ENCODE assay signal across 18 cellular contexts in the genomic region with DNA sequence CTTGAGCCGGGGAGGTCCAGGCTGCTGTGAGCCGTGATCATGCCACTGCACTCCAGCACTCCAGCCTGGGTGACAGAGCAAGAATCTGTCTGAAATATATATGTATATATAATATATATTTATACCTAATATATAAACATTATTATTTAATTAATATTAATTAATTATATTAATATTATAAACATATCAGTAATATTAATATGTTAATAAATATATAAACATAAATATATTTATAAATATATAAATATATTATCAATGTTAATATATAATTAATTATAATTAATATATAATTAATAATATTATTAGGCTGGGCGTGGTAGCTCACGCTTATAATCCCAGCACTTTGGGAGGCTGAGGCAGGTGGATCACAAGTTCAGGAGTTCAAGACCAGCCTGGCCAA. TPM values are rescaled to one million over a fixed set of nuclear protein-coding genes. Genes with fewer than 3 reads are reported as not detected.
A peak's percentile ranks its signal among the peaks of the same experiment; 100 is the strongest.
DNase-seq lines count a peak whose midpoint lies in the region; ATAC-seq, FAIRE-seq and TF ChIP-seq lines count a peak whose summit lies in the region.
"Had no signal": no experiment of that assay in that cellular context is flagged by ENCODE, and none has a peak within 500 bp of the region (broad histone marks: within the 10 kb centered on the region; RNA-seq: fewer than 3 reads in every experiment).

No MANE protein-coding gene starts in this region.

- ATAC-seq in WTC11 (no peak), GM18873 (IDR thresholded peaks at IDR 0.05; ENCODE audit: low FRiP score, unreplicated experiment) (no peak), HG02870 (IDR thresholded peaks at IDR 0.05; ENCODE audit: unreplicated experiment) (no peak)
- no peak for ATAC-seq in stimulated activated naive CD8-positive, alpha-beta T cell treated with anti-CD3 and anti-CD28 coated beads, Interleukin-15, Interleukin-2, amounts not matched to agents 100 U/mL and 50 U/mL, for 24 hours
- ATAC-seq: A549 had no signal

- intact Hi-C loops in kidney (cut with DNase I): no loop called here

- H3K36me3 ChIP-seq in kidney (ENCODE audit: control insufficient read depth in 1 of 2, insufficient read depth in 2 of 2, low read length in 2 of 2): no peaks in the 10 kb centered on the region
- H3K36me3 ChIP-seq: HAP-1 had no signal

- H3K36me3 Mint-ChIP-seq in WTC11: no peaks in the 10 kb centered on the region

- no peaks in the 10 kb centered on the region for H3K4me1 ChIP-seq in kidney (ENCODE audit: control insufficient read depth in 1 of 2, insufficient read depth in 1 of 2, low read depth in 1 of 2, low read length in 2 of 2)
- H3K4me1 ChIP-seq: HAP-1 had no signal

- H3K4me3 ChIP-seq in kidney (ENCODE audit: low read length in 2 of 2): no peak overlapping the region
- H3K4me3 ChIP-seq: A549, GM23248, HAP-1 had no signal

- no peak for TF ChIP-seq CTCF in WTC11 (IDR thresholded peaks at IDR 0.05)
- no peak for TF ChIP-seq CTCF in kidney (IDR thresholded peaks at IDR 0.05; ENCODE audit: borderline replicate concordance, extremely low read depth, insufficient read depth)

- no peaks in the 10 kb centered on the region for H3K9me3 ChIP-seq in kidney (ENCODE audit: control insufficient read depth in 1 of 2, low read length in 2 of 2)
- H3K9me3 ChIP-seq: A549, HAP-1 had no signal

- H3K4me1 Mint-ChIP-seq in WTC11: no peaks in the 10 kb centered on the region

- FAIRE-seq in G401.6 (lab: Jason Lieb, UNC) (peak; percentile 97), kidney (lab: Jason Lieb, UNC) (peak; percentile 38)
- FAIRE-seq: A549, GM19239 had no signal

- H3K27ac ChIP-seq in kidney (ENCODE audit: low read depth in 2 of 2, low read length in 2 of 2): no peak overlapping the region
- H3K27ac ChIP-seq: A549, C4-2B, GM23248 had no signal

- POLR2A ChIA-PET in WTC11 (lab: Charles Lee): no interaction called here

- H3K9me3 Mint-ChIP-seq in WTC11: no peaks in the 10 kb centered on the region
- H3K9me3 Mint-ChIP-seq: CD4-positive, alpha-beta T cell had no signal

- no peaks in the 10 kb centered on the region for H3K27me3 Mint-ChIP-seq in WTC11 (ENCODE audit: low read depth)
- H3K27me3 Mint-ChIP-seq: CD4-positive, alpha-beta T cell had no signal

- CTCF ChIA-PET in WTC11 (lab: Charles Lee): interaction anchor here (0.7 kb wide), 1 partner anchor 8 kb away, joined by 3 read pairs; no protein-coding TSS in a partner anchor

- no peak overlapping the region for H3K27ac Mint-ChIP-seq in WTC11
- H3K27ac Mint-ChIP-seq: CD4-positive, alpha-beta T cell had no signal

- no peak for DNase-seq in WTC11 (ENCODE audit: low spot score)
- DNase-seq in kidney: no peak
- peak; percentile 15 for DNase-seq in stimulated activated CD8-positive, alpha-beta memory T cell treated with anti-CD3 and anti-CD28 coated beads, Interleukin-4, amount 100 ng/mL, for 48 hours
- DNase-seq in stimulated activated naive CD8-positive, alpha-beta T cell treated with anti-CD3 and anti-CD28 coated beads, Interleukin-15, Interleukin-2, amounts not matched to agents 100 U/mL and 50 U/mL, for 24 hours: no peak
- DNase-seq in NCI-H524 treated with DMSO at 0.1 percent for 48 hours (lab: John Stamatoyannopoulos, UW): no peak
- DNase-seq: AML-193; CD4-positive, alpha-beta T cell; DMS153; DMS79; GF-D8; GM23248 had no signal

- H3K9ac ChIP-seq in kidney (ENCODE audit: low read length in 2 of 2): no peak overlapping the region
- H3K9ac ChIP-seq: GM23248 had no signal

- no peak overlapping the region for H3K4me3 Mint-ChIP-seq in WTC11
- H3K4me3 Mint-ChIP-seq: CD4-positive, alpha-beta T cell had no signal

TF ChIP-seq in WTC11, 78 proteins besides CTCF, POLR2A, EP300 and RAD21:
- peak; percentile 100 for TF ChIP-seq HMGA2 (CRISPR knock-in tag; IDR thresholded peaks at IDR 0.05)
- TF ChIP-seq ZNF512 (CRISPR knock-in tag; IDR thresholded peaks at IDR 0.05; ENCODE audit: borderline replicate concordance): no peak
- TF ChIP-seq ZNF396 (CRISPR knock-in tag; IDR thresholded peaks at IDR 0.05; ENCODE audit: borderline replicate concordance): no peak

RNA-seq across cellular contexts. Expression of gene F2R, which starts 41.1 kb away (rescaled TPM):
- total RNA-seq in WTC11 (2021) (18.4 to 19.8 TPM (median 19.0 TPM) in 3 replicates), kidney (15.3 TPM)
- polyA plus RNA-seq in kidney (ENCODE audit: insufficient read depth, low read depth, low replicate concordance): 14.6 TPM
